22 cellular contexts compared by ENCODE assay signal in genomic region chr2:112184121-112184520, GRCh38. TPM values are rescaled to one million over a fixed set of nuclear protein-coding genes. Genes with fewer than 3 reads are reported as not detected.
DNase-seq lines count a peak whose midpoint lies in the region; ATAC-seq, FAIRE-seq and TF ChIP-seq lines count a peak whose summit lies in the region.
"Had no signal": no experiment of that assay in that cellular context is flagged by ENCODE, and none has a peak within 500 bp of the region (broad histone marks: within the 10 kb centered on the region; RNA-seq: fewer than 3 reads in every experiment).

No MANE protein-coding gene starts in this region.

- H3K4me3 ChIP-seq in HEK293 (ENCODE audit: low read depth, low read length) (no peak overlapping the region), lower leg skin (ENCODE audit: low read depth, poor library complexity, severe bottlenecking) (no peak overlapping the region)
- H3K4me3 ChIP-seq: ascending aorta, pancreas had no signal

- peak overlapping the region; percentile 91 for H3K4me3 Mint-ChIP-seq in activated naive CD4-positive, alpha-beta T cell treated with anti-CD3 and anti-CD28 coated beads for 36 hours
- no peak overlapping the region for H3K4me3 Mint-ChIP-seq in activated naive CD8-positive, alpha-beta T cell treated with anti-CD3 and anti-CD28 coated beads, Interleukin-2, amount 10 ng/mL, durations not matched to agents 7 days and 5 days
- H3K4me3 Mint-ChIP-seq in stimulated activated effector memory CD8-positive, alpha-beta T cell treated with anti-CD3 and anti-CD28 coated beads, Interleukin-12 subunit alpha, Interleukin-12 subunit beta, amount 100 ng/mL, for 72 hours = peak overlapping the region; percentile 13
- H3K4me3 Mint-ChIP-seq: dendritic cell treated with granulocyte-macrophage colony-stimulating factor and Interleukin-4, amounts not matched to agents 40 ng/mL and 50 ng/mL, for 4 days; IgD-negative memory B cell; nephron had no signal

- DNase-seq in activated naive CD4-positive, alpha-beta T cell treated with anti-CD3 and anti-CD28 coated beads for 36 hours = no peak
- no peak for DNase-seq in activated naive CD4-positive, alpha-beta T cell treated with Interleukin-2 at 50 U/mL for 16 hours
- no peak for DNase-seq in activated naive CD8-positive, alpha-beta T cell treated with anti-CD3 and anti-CD28 coated beads, Interleukin-2, amount 10 ng/mL, durations not matched to agents 7 days and 5 days
- no peak for DNase-seq in stimulated activated effector memory CD8-positive, alpha-beta T cell treated with anti-CD3 and anti-CD28 coated beads, Interleukin-12 subunit alpha, Interleukin-12 subunit beta, amount 100 ng/mL, for 72 hours (ENCODE audit: low spot score in 2 of 2)
- no peak for DNase-seq in frontal cortex (ENCODE audit: low spot score in 2 of 2)
- no peak for DNase-seq in lower leg skin (ENCODE audit: low spot score in 2 of 2)
- DNase-seq: activated effector memory CD4-positive, alpha-beta T cell treated with Interleukin-2 at 50 U/mL for 16 hours; DMS 273 treated with DMSO at 0.1 percent for 48 hours; midbrain; NCI-H1417 treated with DMSO at 0.1 percent for 48 hours; NCI-H446; pancreas; stimulated activated CD4-positive, alpha-beta T cell treated with anti-CD3 and anti-CD28 coated beads, Interleukin-4, amount 100 ng/mL, for 1 hour; T-helper 9 cell had no signal

- H3K27ac Mint-ChIP-seq in activated naive CD4-positive, alpha-beta T cell treated with anti-CD3 and anti-CD28 coated beads for 36 hours = peak overlapping the region; percentile 99
- peak overlapping the region; percentile 38 for H3K27ac Mint-ChIP-seq in activated naive CD8-positive, alpha-beta T cell treated with anti-CD3 and anti-CD28 coated beads, Interleukin-2, amount 10 ng/mL, durations not matched to agents 7 days and 5 days
- peak overlapping the region; percentile 72 for H3K27ac Mint-ChIP-seq in stimulated activated effector memory CD8-positive, alpha-beta T cell treated with anti-CD3 and anti-CD28 coated beads, Interleukin-12 subunit alpha, Interleukin-12 subunit beta, amount 100 ng/mL, for 72 hours
- H3K27ac Mint-ChIP-seq: dendritic cell treated with granulocyte-macrophage colony-stimulating factor and Interleukin-4, amounts not matched to agents 40 ng/mL and 50 ng/mL, for 4 days; IgD-negative memory B cell; nephron had no signal

- ATAC-seq in activated naive CD8-positive, alpha-beta T cell treated with anti-CD3 and anti-CD28 coated beads, Interleukin-2, amount 10 ng/mL, durations not matched to agents 7 days and 5 days (ENCODE audit: low read depth) = no peak
- ATAC-seq in stimulated activated effector memory CD8-positive, alpha-beta T cell treated with anti-CD3 and anti-CD28 coated beads, Interleukin-12 subunit alpha, Interleukin-12 subunit beta, amount 100 ng/mL, for 72 hours = no peak
- ATAC-seq in GM18867 (IDR thresholded peaks at IDR 0.05; ENCODE audit: unreplicated experiment) = no peak
- ATAC-seq: pancreas, SK-N-SH treated with all-trans-retinoic acid at 6 μM for 48 hours had no signal

- no peaks in the 10 kb centered on the region for H3K27me3 Mint-ChIP-seq in activated naive CD4-positive, alpha-beta T cell treated with anti-CD3 and anti-CD28 coated beads for 36 hours (ENCODE audit: low read depth)
- peaks cover 15% of the 10 kb centered on the region for H3K27me3 Mint-ChIP-seq in activated naive CD8-positive, alpha-beta T cell treated with anti-CD3 and anti-CD28 coated beads, Interleukin-2, amount 10 ng/mL, durations not matched to agents 7 days and 5 days

- peaks cover 32% of the 10 kb centered on the region for H3K36me3 Mint-ChIP-seq in activated naive CD4-positive, alpha-beta T cell treated with anti-CD3 and anti-CD28 coated beads for 36 hours (ENCODE audit: low read depth)
- H3K36me3 Mint-ChIP-seq in activated naive CD8-positive, alpha-beta T cell treated with anti-CD3 and anti-CD28 coated beads, Interleukin-2, amount 10 ng/mL, durations not matched to agents 7 days and 5 days = peaks cover 3% of the 10 kb centered on the region
- H3K36me3 Mint-ChIP-seq in stimulated activated effector memory CD8-positive, alpha-beta T cell treated with anti-CD3 and anti-CD28 coated beads, Interleukin-12 subunit alpha, Interleukin-12 subunit beta, amount 100 ng/mL, for 72 hours = peaks cover 7% of the 10 kb centered on the region

- intact Hi-C loops in activated naive CD4-positive, alpha-beta T cell treated with anti-CD3 and anti-CD28 coated beads for 36 hours (cut with micrococcal nuclease) = loop anchor here (5.0 kb wide), 1 partner anchor 463 kb away; the partner anchor contains the start of gene SLC20A1
- intact Hi-C loops in lower leg skin (cut with DNase I; ENCODE audit: low total_unique reads) = no loop called here

- 88 to 95% methylated on average over 8 of the region's 8 CpGs for WGBS in lower leg skin, 2 donors

- peaks cover 80% of the 10 kb centered on the region for H3K4me1 Mint-ChIP-seq in activated naive CD4-positive, alpha-beta T cell treated with anti-CD3 and anti-CD28 coated beads for 36 hours (ENCODE audit: low read depth)
- peaks cover 35% of the 10 kb centered on the region for H3K4me1 Mint-ChIP-seq in activated naive CD8-positive, alpha-beta T cell treated with anti-CD3 and anti-CD28 coated beads, Interleukin-2, amount 10 ng/mL, durations not matched to agents 7 days and 5 days
- H3K4me1 Mint-ChIP-seq in stimulated activated effector memory CD8-positive, alpha-beta T cell treated with anti-CD3 and anti-CD28 coated beads, Interleukin-12 subunit alpha, Interleukin-12 subunit beta, amount 100 ng/mL, for 72 hours = peaks cover 31% of the 10 kb centered on the region

- no peaks in the 10 kb centered on the region for H3K9me3 Mint-ChIP-seq in activated naive CD4-positive, alpha-beta T cell treated with anti-CD3 and anti-CD28 coated beads for 36 hours
- peaks cover 4% of the 10 kb centered on the region for H3K9me3 Mint-ChIP-seq in activated naive CD8-positive, alpha-beta T cell treated with anti-CD3 and anti-CD28 coated beads, Interleukin-2, amount 10 ng/mL, durations not matched to agents 7 days and 5 days
- H3K9me3 Mint-ChIP-seq in stimulated activated effector memory CD8-positive, alpha-beta T cell treated with anti-CD3 and anti-CD28 coated beads, Interleukin-12 subunit alpha, Interleukin-12 subunit beta, amount 100 ng/mL, for 72 hours = no peaks in the 10 kb centered on the region
- H3K9me3 Mint-ChIP-seq: dendritic cell treated with granulocyte-macrophage colony-stimulating factor and Interleukin-4, amounts not matched to agents 40 ng/mL and 50 ng/mL, for 4 days had no signal

- no peak overlapping the region for H3K27ac ChIP-seq in HEK293 (ENCODE audit: extremely low read depth, low read depth, low read length)
- H3K27ac ChIP-seq: ascending aorta, pancreas had no signal

- POLR2A ChIA-PET in HEK293 (lab: Yijun Ruan, JAX) = no interaction called here
- POLR2A ChIA-PET in activated naive CD8-positive, alpha-beta T cell treated with anti-CD3 and anti-CD28 coated beads, Interleukin-2, amount 10 ng/mL, durations not matched to agents 7 days and 5 days (lab: Charles Lee) = no interaction called here

- no peak for TF ChIP-seq CTCF in HEK293 (tag by site-specific recombination; IDR thresholded peaks at IDR 0.05)
- TF ChIP-seq CTCF in lower leg skin (IDR thresholded peaks at IDR 0.05) = no peak

- H3K4me1 ChIP-seq in HEK293 (ENCODE audit: control insufficient read depth, insufficient read depth, low read length) = no peaks in the 10 kb centered on the region
- H3K4me1 ChIP-seq: ascending aorta, pancreas had no signal

- H3K9me3 ChIP-seq in HEK293 (ENCODE audit: control insufficient read depth, insufficient read depth, low read depth, low read length) = no peaks in the 10 kb centered on the region
- H3K9me3 ChIP-seq: ascending aorta, pancreas had no signal

- FAIRE-seq in frontal cortex (lab: Jason Lieb, UNC) = no peak
- FAIRE-seq: keratinocyte, pancreas had no signal

- CTCF ChIA-PET in activated naive CD4-positive, alpha-beta T cell treated with anti-CD3 and anti-CD28 coated beads for 36 hours (lab: Charles Lee) = no interaction called here
- CTCF ChIA-PET in HEK293 (lab: Yijun Ruan, JAX) = no interaction called here

- no peaks in the 10 kb centered on the region for H3K36me3 ChIP-seq in HEK293 (ENCODE audit: control insufficient read depth in 2 of 2, insufficient read depth in 1 of 2, low read length in 2 of 2)
- H3K36me3 ChIP-seq: ascending aorta, pancreas had no signal

- no peak for TF ChIP-seq POLR2A in lower leg skin (IDR thresholded peaks at IDR 0.05)

TF ChIP-seq in HEK293, 187 proteins besides CTCF, POLR2A, EP300 and RAD21:
- TF ChIP-seq ZIC2 (tag by site-specific recombination; IDR thresholded peaks at IDR 0.05) (peak; percentile 30; the same call in 1 of the 2 replicates), AEBP2 (tag by site-specific recombination; IDR thresholded peaks at IDR 0.05; ENCODE audit: borderline replicate concordance) (no peak), ZBTB26 (tag by site-specific recombination; optimal IDR thresholded peaks at IDR 0.05) (no peak)

RNA-seq across cellular contexts. Expression of gene FBLN7, which starts 45.9 kb away (rescaled TPM):
- 10 to 100 TPM; 34.5 to 39.0 TPM for total RNA-seq in activated naive CD4-positive, alpha-beta T cell treated with anti-CD3 and anti-CD28 coated beads for 36 hours
- 1 to 10 TPM; 1.1 to 1.8 TPM for total RNA-seq in activated naive CD8-positive, alpha-beta T cell treated with anti-CD3 and anti-CD28 coated beads, Interleukin-2, amount 10 ng/mL, durations not matched to agents 7 days and 5 days
- 0.41 TPM for total RNA-seq in frontal cortex
- total RNA-seq in lower leg skin = 10 to 100 TPM in 1 of 4 donors, 1 to 10 TPM in 3; 3.6 to 10.2 (median 5.9) TPM

Comparison
In these comparisons a context has a peak if more than half of its experiments do, and no peak if none do; other contexts are left out.
1. H3K27ac Mint-ChIP-seq: peak in every context shown above with its lines; median percentile 99 in activated naive CD4-positive, alpha-beta T cell treated with anti-CD3 and anti-CD28 coated beads for 36 hours; 72 in stimulated activated effector memory CD8-positive, alpha-beta T cell treated with anti-CD3 and anti-CD28 coated beads, Interleukin-12 subunit alpha, Interleukin-12 subunit beta, amount 100 ng/mL, for 72 hours; 38 in activated naive CD8-positive, alpha-beta T cell treated with anti-CD3 and anti-CD28 coated beads, Interleukin-2, amount 10 ng/mL, durations not matched to agents 7 days and 5 days.